9 cellular contexts compared by ENCODE assay signal in genomic region chr6:166512567-166512966, GRCh38.
DNase-seq lines count a peak whose midpoint lies in the region; ATAC-seq and TF ChIP-seq lines count a peak whose summit lies in the region.
"Had no signal": no experiment of that assay in that cellular context is flagged by ENCODE, and none has a peak within 500 bp of the region (broad histone marks: within the 10 kb centered on the region; RNA-seq: fewer than 3 reads in every experiment).

No MANE protein-coding gene starts in this region.

- TF ChIP-seq RAD21 in HCT116 (IDR thresholded peaks at IDR 0.05; ENCODE audit: low read depth), result peak; percentile 51

- CTCF ChIA-PET in HCT116 (lab: Charles Lee), result interaction anchor here (0.7 kb wide), 1 partner anchor 29 kb away, joined by 3 read pairs; no protein-coding TSS in a partner anchor
- CTCF ChIA-PET in OCI-LY7 (lab: Charles Lee; ENCODE audit: unreplicated experiment), result no interaction called here

- intact Hi-C loops in HCT116 (cut with micrococcal nuclease), result loop anchor here (1.0 to 5.0 kb wide), 2 partner anchors 180 to 237 kb away; no protein-coding TSS in a partner anchor
- intact Hi-C loops in OCI-LY7 (cut with micrococcal nuclease; ENCODE audit: unreplicated experiment), result no loop called here
- intact Hi-C loops in Right ventricle myocardium inferior (cut with DNase I), result no loop called here

- H3K27ac Mint-ChIP-seq in memory B cell, result peak overlapping the region; percentile 77

- no peak for TF ChIP-seq POLR2A in HCT116 (IDR thresholded peaks at IDR 0.05; ENCODE audit: borderline replicate concordance, extremely low read depth, insufficient read depth, insufficient read length)

- no peaks in the 10 kb centered on the region for H3K9me3 ChIP-seq in HCT116 (ENCODE audit: control insufficient read depth in 1 of 2, insufficient read depth in 1 of 2, low read depth in 1 of 2, low read length in 2 of 2)
- H3K9me3 ChIP-seq in OCI-LY7 (ENCODE audit: low read length), result no peaks in the 10 kb centered on the region
- H3K9me3 ChIP-seq: neutrophil had no signal

- TF ChIP-seq CTCF in HCT116 (IDR thresholded peaks at IDR 0.05 in 2 of 3, conservative IDR thresholded peaks at IDR 0.05 in 1 of 3; ENCODE audit: borderline replicate concordance in 1 of 3, insufficient read depth in 1 of 3, low read depth in 2 of 3, low read length in 2 of 3), result peak in 2 of 3 experiments; percentile 47; a peak in 4 of 6 replicates
- peak; percentile 53; the same call in 1 of the 2 replicates for TF ChIP-seq CTCF in OCI-LY7 (conservative IDR thresholded peaks at IDR 0.05; ENCODE audit: low read length)

- H3K9me2 ChIP-seq in HCT116 (ENCODE audit: insufficient read depth) (no peaks in the 10 kb centered on the region), OCI-LY7 (ENCODE audit: insufficient read depth, low read length) (no peaks in the 10 kb centered on the region)

- peak overlapping the region; percentile 49 for H3K4me3 Mint-ChIP-seq in memory B cell

- POLR2A ChIA-PET in HCT116 (lab: Charles Lee) (no interaction called here), OCI-LY7 (lab: Charles Lee) (interaction anchor here (0.7 kb wide), 1 partner anchor 1231 kb away, joined by 3 read pairs; no protein-coding TSS in a partner anchor)

- ATAC-seq in GM18508 (IDR thresholded peaks at IDR 0.05; ENCODE audit: insufficient read depth, unreplicated experiment) (peak; percentile 91), HCT116 (peak; percentile 92), memory B cell (ENCODE audit: low read depth) (peak; percentile 99), Right ventricle myocardium inferior (no peak)

- DNase-seq in HCT116 (ENCODE audit: low read depth, low spot score) (peak; percentile 27), OCI-LY7 (ENCODE audit: low spot score) (peak; percentile 40), memory B cell (ENCODE audit: low spot score in 2 of 2) (peak; percentile 52 to 69), AG08395 (ENCODE audit: low spot score) (no peak), NCI-H2107 (lab: John Stamatoyannopoulos, UW) (no peak), NCI-H226 (no peak), Right ventricle myocardium inferior (ENCODE audit: missing footprints) (no peak)

- H3K4me1 ChIP-seq in HCT116 (ENCODE audit: control insufficient read depth in 1 of 2, insufficient read depth in 2 of 2, low read length in 2 of 2), result peaks cover 9 to 23% of the 10 kb centered on the region in 2 experiments
- no peaks in the 10 kb centered on the region for H3K4me1 ChIP-seq in OCI-LY7 (ENCODE audit: insufficient read depth, low read length, poor library complexity, severe bottlenecking)

- peaks cover 4% of the 10 kb centered on the region for H3K36me3 Mint-ChIP-seq in memory B cell

- H3K27ac ChIP-seq in HCT116 (ENCODE audit: low read depth, low read length), result no peak overlapping the region
- H3K27ac ChIP-seq in OCI-LY7 (ENCODE audit: low read depth, low read length, poor library complexity, severe bottlenecking), result no peak overlapping the region
- H3K27ac ChIP-seq: neutrophil had no signal

- H3K36me3 ChIP-seq in HCT116 (ENCODE audit: control insufficient read depth in 1 of 2, insufficient read depth in 2 of 2, low read length in 2 of 2), result no peaks in the 10 kb centered on the region
- no peaks in the 10 kb centered on the region for H3K36me3 ChIP-seq in OCI-LY7 (ENCODE audit: insufficient read depth, low read length)

- H3K4me3 ChIP-seq in HCT116 (replicated peaks in 1 of 2; ENCODE audit: low read depth in 1 of 2, low read length in 2 of 2), result no peak overlapping the region
- H3K4me3 ChIP-seq in OCI-LY7 (ENCODE audit: low read depth, low read length, poor library complexity, severe bottlenecking), result no peak overlapping the region

- H3K4me1 Mint-ChIP-seq in memory B cell, result peaks cover 14% of the 10 kb centered on the region

- RAD21 ChIA-PET in HCT116 (lab: Charles Lee; ENCODE audit: low non-redundant PET in 1 of 2, low total read pairs in 2 of 2, uncharacterized antibody in 2 of 2, unreplicated experiment in 2 of 2), result no interaction called here

- H3K9me3 Mint-ChIP-seq in memory B cell, result no peaks in the 10 kb centered on the region

- H3K79me2 ChIP-seq in HCT116 (ENCODE audit: insufficient read depth, low read length) (no peaks in the 10 kb centered on the region), OCI-LY7 (ENCODE audit: insufficient read depth, low read depth, low read length) (no peaks in the 10 kb centered on the region)

- H4K20me1 ChIP-seq in HCT116 (ENCODE audit: insufficient read depth), result no peaks in the 10 kb centered on the region
- no peaks in the 10 kb centered on the region for H4K20me1 ChIP-seq in OCI-LY7 (ENCODE audit: insufficient read depth, low read length)

- no TSS peak for BruUV-seq in HCT116 (replicated peaks; lab: Mats Ljungman, UMichigan)
- BruUV-seq in OCI-LY7 (replicated peaks; lab: Mats Ljungman, UMichigan), result no TSS peak

- H3K4me2 ChIP-seq in HCT116 (ENCODE audit: low read length) (peak overlapping the region; percentile 49; the same call in 1 of the 2 replicates), OCI-LY7 (ENCODE audit: low read length) (no peak overlapping the region)

- no peaks in the 10 kb centered on the region for H3K27me3 Mint-ChIP-seq in memory B cell

- H2AFZ ChIP-seq in HCT116 (ENCODE audit: low read depth, low read length, poor library complexity, severe bottlenecking), result no peak overlapping the region
- no peak overlapping the region for H2AFZ ChIP-seq in OCI-LY7 (ENCODE audit: low read length)

- no peaks in the 10 kb centered on the region for H3K27me3 ChIP-seq in HCT116 (ENCODE audit: insufficient read depth, low read length)
- H3K27me3 ChIP-seq: neutrophil had no signal

- no peak overlapping the region for H3K9ac ChIP-seq in HCT116 (ENCODE audit: low read length)

TF ChIP-seq in HCT116, 20 proteins besides CTCF, POLR2A, EP300 and RAD21:
- peak; percentile 36; the same call in 1 of the 2 replicates for TF ChIP-seq EGR1 (IDR thresholded peaks at IDR 0.05; ENCODE audit: low read depth)
- TF ChIP-seq CEBPB (IDR thresholded peaks at IDR 0.05; ENCODE audit: low read depth), result no peak
- 0 out of 2 replicates have a peak, but pooled peaks have one; percentile 16 for TF ChIP-seq POLR2AphosphoS5 (IDR thresholded peaks at IDR 0.05; ENCODE audit: low read depth, low read length)

Comparison
In these comparisons a context has a peak if more than half of its experiments do, and no peak if none do; other contexts are left out.
1. DNase-seq: peak in HCT116 (single experiment), OCI-LY7 (single experiment) and memory B cell (2 of 2); none in AG08395 (single experiment), NCI-H2107 (single experiment), NCI-H226 (single experiment) and Right ventricle myocardium inferior (single experiment).